Comparison of ENCODE assay signal across 8 cellular contexts in the genomic region with DNA sequence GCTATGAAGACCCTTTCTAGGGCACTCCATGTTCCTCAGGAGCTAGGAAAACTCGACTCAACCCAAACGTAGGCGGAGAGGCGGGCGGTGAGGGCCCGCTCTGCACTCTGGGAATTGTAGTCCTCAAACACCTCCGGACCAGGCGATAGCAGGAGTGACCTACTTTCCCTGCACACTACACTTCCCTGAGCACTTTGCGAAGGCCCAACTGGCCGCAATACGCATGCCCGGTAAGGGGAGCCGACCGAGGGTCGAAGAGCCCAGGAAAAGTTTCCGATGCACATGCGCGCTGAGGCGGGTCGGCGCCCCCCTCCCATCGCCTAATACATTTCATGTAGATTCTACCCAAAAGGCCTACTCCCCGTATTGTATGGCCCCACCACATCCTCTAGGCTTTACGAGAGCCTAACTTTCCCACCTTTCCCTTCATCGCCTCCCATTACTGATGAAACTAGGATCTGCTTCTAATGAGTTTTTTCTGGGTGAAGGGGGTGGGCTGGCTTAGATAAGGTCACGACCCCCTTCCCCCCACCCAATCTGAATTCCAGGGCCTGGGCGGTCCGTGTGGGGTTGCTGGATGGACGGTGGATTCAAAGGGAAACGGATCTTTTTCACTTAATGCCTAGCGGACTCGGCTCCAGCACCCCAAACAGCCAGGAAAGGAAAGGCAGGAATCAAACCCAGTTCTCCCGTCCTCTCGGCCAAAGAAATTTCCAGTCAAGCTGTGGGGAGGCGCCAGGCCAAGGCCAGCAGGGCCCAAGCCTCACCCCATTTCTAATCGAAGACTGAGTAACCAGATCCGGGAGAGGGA. TPM values are rescaled to one million over a fixed set of nuclear protein-coding genes. Genes with fewer than 3 reads are reported as not detected.
DNase-seq lines count a peak whose midpoint lies in the region; ATAC-seq, FAIRE-seq and TF ChIP-seq lines count a peak whose summit lies in the region.

No MANE protein-coding gene starts in this region.

- WGBS in right cardiac atrium, result under 1% methylated on average over 37 of the region's 37 CpGs
- WGBS in psoas muscle, 3 donors, result 0 to 2% (median 0%) methylated on average over 36 to 37 of the region's 37 CpGs
- under 1% methylated on average over 37 of the region's 37 CpGs for WGBS in urinary bladder

- peak overlapping the region; percentile 75 for H2AFZ ChIP-seq in astrocyte (ENCODE audit: low read depth, low read length)

- H3K9me3 Mint-ChIP-seq in astrocyte (ENCODE audit: unreplicated experiment), result no peaks in the 10 kb centered on the region

- no peak for TF ChIP-seq CTCF in GM13977 (IDR thresholded peaks at IDR 0.05; ENCODE audit: extremely low read depth, insufficient read depth, missing control alignments)
- no peak for TF ChIP-seq CTCF in astrocyte (IDR thresholded peaks at IDR 0.05; ENCODE audit: insufficient read depth, low read depth, low read length)
- TF ChIP-seq CTCF in psoas muscle (IDR thresholded peaks at IDR 0.05), result no peak

- H3K9ac ChIP-seq in astrocyte (ENCODE audit: low read length), result peak overlapping the region; percentile 96

- H3K4me2 ChIP-seq in astrocyte (ENCODE audit: low read length), result peak overlapping the region; percentile 98

- peaks cover 19% of the 10 kb centered on the region for H3K4me1 Mint-ChIP-seq in astrocyte (ENCODE audit: low read depth, unreplicated experiment)

- ATAC-seq in HG02870 (IDR thresholded peaks at IDR 0.05; ENCODE audit: unreplicated experiment) (peak; percentile 52), right cardiac atrium (peak; percentile 70 to 73), psoas muscle (peak; percentile 54 to 60 (median 58))

- H3K36me3 ChIP-seq in astrocyte (ENCODE audit: insufficient read depth, low read length) (peaks cover 9% of the 10 kb centered on the region), psoas muscle (ENCODE audit: insufficient read depth in 1 of 2, low read depth in 1 of 2) (peaks cover 0 to 33% of the 10 kb centered on the region in 2 donors), urinary bladder (ENCODE audit: insufficient read depth) (no peaks in the 10 kb centered on the region)

- peaks cover 9% of the 10 kb centered on the region for H3K36me3 Mint-ChIP-seq in astrocyte (ENCODE audit: low read depth, unreplicated experiment)

- H3K9me3 ChIP-seq in astrocyte (ENCODE audit: insufficient read depth, low read depth, low read length) (no peaks in the 10 kb centered on the region), right cardiac atrium (ENCODE audit: control insufficient read depth, low read length) (no peaks in the 10 kb centered on the region), psoas muscle (no peaks in the 10 kb centered on the region)

- H3K79me2 ChIP-seq in astrocyte (ENCODE audit: insufficient read depth, low read length), result peaks cover 76% of the 10 kb centered on the region

- intact Hi-C loops in right cardiac atrium (cut with DNase I), result no loop called here
- intact Hi-C loops in psoas muscle (cut with DNase I), result loop anchor here (5.0 kb wide), 2 partner anchors 42 to 68 kb away; no protein-coding TSS in a partner anchor

- peaks cover 61% of the 10 kb centered on the region for H4K20me1 ChIP-seq in astrocyte (ENCODE audit: insufficient read depth, low read length)

- H3K27me3 ChIP-seq in astrocyte (ENCODE audit: insufficient read depth, low read length) (no peaks in the 10 kb centered on the region), right cardiac atrium (ENCODE audit: control insufficient read depth, insufficient read depth) (no peaks in the 10 kb centered on the region), psoas muscle (ENCODE audit: insufficient read depth in 3 of 3, low read length in 2 of 3) (no peaks in the 10 kb centered on the region)

- H3K4me1 ChIP-seq in astrocyte (ENCODE audit: insufficient read depth, low read length) (peaks cover 11% of the 10 kb centered on the region), right cardiac atrium (ENCODE audit: control insufficient read depth, insufficient read depth, low read length) (peaks cover 3% of the 10 kb centered on the region), psoas muscle (peaks cover 52% of the 10 kb centered on the region), urinary bladder (ENCODE audit: insufficient read depth) (no peaks in the 10 kb centered on the region)

- H3K27ac ChIP-seq in astrocyte (ENCODE audit: low read depth, low read length) (peak overlapping the region; percentile 97), right cardiac atrium (ENCODE audit: low read length) (peak overlapping the region; percentile 98), psoas muscle (peak overlapping the region; percentile 99), urinary bladder (ENCODE audit: low read depth) (peak overlapping the region; percentile 93)

- peak overlapping the region; percentile 92 for H3K27ac Mint-ChIP-seq in astrocyte (ENCODE audit: unreplicated experiment)

- no peaks in the 10 kb centered on the region for H3K27me3 Mint-ChIP-seq in astrocyte (ENCODE audit: low read depth, unreplicated experiment)

- H3K4me3 ChIP-seq in astrocyte (ENCODE audit: insufficient read depth, low read depth, low read length) (peak overlapping the region; percentile 96), right cardiac atrium (ENCODE audit: low read length) (peak overlapping the region; percentile 93), psoas muscle (peak overlapping the region; percentile 98), urinary bladder (ENCODE audit: low read depth, low read length) (peak overlapping the region; percentile 93)

- FAIRE-seq in astrocyte (lab: Jason Lieb, UNC), result peak; percentile 88

- H3K4me3 Mint-ChIP-seq in astrocyte (ENCODE audit: unreplicated experiment), result peak overlapping the region; percentile 98

- peak; percentile 87 for DNase-seq in GM13977 (ENCODE audit: low spot score)
- peak; percentile 68 to 75 for DNase-seq in NCI-H187 (lab: John Stamatoyannopoulos, UW)
- DNase-seq in T-helper 9 cell, result peak; percentile 68
- DNase-seq in astrocyte (ENCODE audit: low read depth), result peak; percentile 95
- peak; percentile 94 to 96 (median 96) for DNase-seq in right cardiac atrium
- peak; percentile 93 to 95 for DNase-seq in psoas muscle

- in situ Hi-C loops in GM13977 (cut with MboI; ENCODE audit: low pct_unique_long_range_greater_than_20kb, low sequenced_read_pairs, unreplicated experiment), result no loop called here

RNA-seq across cellular contexts. Expression of gene TOB2, which starts 2.0 kb away (rescaled TPM):
- total RNA-seq in astrocyte, result 48.1 and 54.6 TPM in 2 replicates
- 10 to 100 TPM; 52.3 to 72.7 (median 69.4) TPM for total RNA-seq in right cardiac atrium
- 39.4 TPM for polyA plus RNA-seq in right cardiac atrium
- total RNA-seq in psoas muscle, result 100 to 1,000 TPM in 1 of 4 donors, 10 to 100 TPM in 3; 12.3 to 111 (median 50.9) TPM
- 10 to 100 TPM in 2 of 3 donors, 1 to 10 TPM in 1; 9.5 to 26.1 (median 23.4) TPM for polyA plus RNA-seq in psoas muscle
- total RNA-seq in urinary bladder, result 20.9 TPM
- polyA plus RNA-seq in urinary bladder, result 34.0 TPM

RNA-seq across cellular contexts. Expression of gene PHF5A, which starts 23.9 kb away (rescaled TPM):
- 25.3 and 30.9 TPM in 2 replicates for total RNA-seq in astrocyte
- total RNA-seq in right cardiac atrium, result 10 to 100 TPM; 22.4 to 26.0 (median 25.0) TPM
- 34.6 TPM for polyA plus RNA-seq in right cardiac atrium
- 10 to 100 TPM; 19.9 to 40.0 (median 23.4) TPM for total RNA-seq in psoas muscle
- polyA plus RNA-seq in psoas muscle, result 10 to 100 TPM; 34.3 to 79.2 (median 49.0) TPM
- 37.3 TPM for total RNA-seq in urinary bladder
- 38.1 TPM for polyA plus RNA-seq in urinary bladder

RNA-seq across cellular contexts. Expression of gene ACO2, which starts 24.4 kb away (rescaled TPM):
- 67.2 and 73.7 TPM in 2 replicates for total RNA-seq in astrocyte
- 100 to 1,000 TPM; 532 to 611 (median 544) TPM for total RNA-seq in right cardiac atrium
- polyA plus RNA-seq in right cardiac atrium, result 471 TPM
- total RNA-seq in psoas muscle, result 100 to 1,000 TPM; 422 to 513 (median 474) TPM
- polyA plus RNA-seq in psoas muscle, result 100 to 1,000 TPM; 346 to 459 (median 402) TPM
- total RNA-seq in urinary bladder, result 41.8 TPM
- 84.6 TPM for polyA plus RNA-seq in urinary bladder

Comparison
In these comparisons a context has a peak if more than half of its experiments do, and no peak if none do; other contexts are left out.
1. Peak in every context shown above with its lines: DNase-seq, ATAC-seq, H3K4me3 ChIP-seq and H3K27ac ChIP-seq.
2. intact Hi-C loops: an anchor here in psoas muscle (5.0 kb wide); none called in right cardiac atrium.